In genomic region chr14:92645841-92646478, GRCh38 we compare ENCODE assay signal across 11 cellular contexts.
DNase-seq lines count a peak whose midpoint lies in the region; ATAC-seq, FAIRE-seq and TF ChIP-seq lines count a peak whose summit lies in the region.
"Had no signal": no experiment of that assay in that cellular context is flagged by ENCODE, and none has a peak within 500 bp of the region (broad histone marks: within the 10 kb centered on the region; RNA-seq: fewer than 3 reads in every experiment).

No MANE protein-coding gene starts in this region.

- peaks cover 71% of the 10 kb centered on the region for H3K4me1 Mint-ChIP-seq in CD14-positive monocyte
- peaks cover 49 to 72% (median 58%) of the 10 kb centered on the region in 7 donors for H3K4me1 Mint-ChIP-seq in naive thymus-derived CD4-positive, alpha-beta T cell

- intact Hi-C loops in CD14-positive monocyte (cut with micrococcal nuclease): loop anchor here (2.0 to 5.0 kb wide), 2 partner anchors 15 to 34 kb away; no protein-coding TSS in a partner anchor
- intact Hi-C loops in naive thymus-derived CD4-positive, alpha-beta T cell (cut with micrococcal nuclease): no loop called here
- intact Hi-C loops in pancreas (cut with DNase I): no loop called here

- peak overlapping the region in 1 of 2 donors; percentile 39 for H3K4me3 Mint-ChIP-seq in CD14-positive monocyte
- H3K4me3 Mint-ChIP-seq in naive thymus-derived CD4-positive, alpha-beta T cell: peak overlapping the region in 9 of 10 donors; percentile 33 to 100 (median 83)

- ATAC-seq in naive thymus-derived CD4-positive, alpha-beta T cell: no peak
- ATAC-seq in pancreas (no peak), GM21367 (IDR thresholded peaks at IDR 0.05; ENCODE audit: unreplicated experiment) (no peak), GM19395 (IDR thresholded peaks at IDR 0.05; ENCODE audit: unreplicated experiment) (no peak)
- ATAC-seq: heart left ventricle had no signal

- H3K9me3 Mint-ChIP-seq in CD14-positive monocyte: peaks cover 0 to 7% (median 0%) of the 10 kb centered on the region in 7 donors
- peaks cover 0 to 5% (median 0%) of the 10 kb centered on the region in 11 donors for H3K9me3 Mint-ChIP-seq in naive thymus-derived CD4-positive, alpha-beta T cell

- in situ Hi-C loops in astrocyte of the spinal cord (cut with HindIII; ENCODE audit: low sequenced_read_pairs): no loop called here

- DNase-seq in CD14-positive monocyte (ENCODE audit: low spot score): no peak
- peak; percentile 34 for DNase-seq in LHCN-M2 (ENCODE audit: low read depth)
- peak; percentile 25 for DNase-seq in astrocyte of the spinal cord (ENCODE audit: low read depth, low spot score)
- no peak for DNase-seq in naive thymus-derived CD4-positive, alpha-beta T cell
- DNase-seq in pancreas: no peak
- no peak for DNase-seq in NK-92 treated with Interleukin-12 subunit alpha and Interleukin-12 subunit beta, amount 100 ng/mL, for 24 hours (lab: John Stamatoyannopoulos, UW)
- DNase-seq: heart left ventricle, NCI-H187 treated with DMSO at 0.1 percent for 48 hours, occipital lobe had no signal

- POLR2A ChIA-PET in naive thymus-derived CD4-positive, alpha-beta T cell (lab: Charles Lee): interaction anchor here (0.6 to 20.6 kb wide), 8 partner anchors 8 to 647 kb away, joined by 3 to 341 read pairs (median 4); no protein-coding TSS in a partner anchor

- CTCF ChIA-PET in naive thymus-derived CD4-positive, alpha-beta T cell (lab: Charles Lee): interaction anchor here (1.2 to 1.3 kb wide), 2 partner anchors 11 to 33 kb away, joined by 3 to 5 read pairs; no protein-coding TSS in a partner anchor

- no peaks in the 10 kb centered on the region for H3K27me3 ChIP-seq in naive thymus-derived CD4-positive, alpha-beta T cell (ENCODE audit: control insufficient read depth in 2 of 2, insufficient read depth in 2 of 2, low read length in 2 of 2)
- H3K27me3 ChIP-seq in pancreas: no peaks in the 10 kb centered on the region
- H3K27me3 ChIP-seq: heart left ventricle had no signal

- WGBS in pancreas, 2 donors: 80 to 83% methylated on average over 13 of the region's 13 CpGs

- FAIRE-seq in pancreas (lab: Jason Lieb, UNC): no peak

- H3K27me3 Mint-ChIP-seq in CD14-positive monocyte (ENCODE audit: low read depth in 3 of 3): peaks cover 0 to 4% (median 0%) of the 10 kb centered on the region in 3 donors
- H3K27me3 Mint-ChIP-seq in naive thymus-derived CD4-positive, alpha-beta T cell: no peaks in the 10 kb centered on the region

- H3K27ac ChIP-seq in naive thymus-derived CD4-positive, alpha-beta T cell (ENCODE audit: low read depth, low read length): peak overlapping the region; percentile 90
- H3K27ac ChIP-seq in pancreas: no peak overlapping the region

- no peak overlapping the region for H3K4me3 ChIP-seq in astrocyte of the spinal cord (ENCODE audit: low read depth, low read length)
- H3K4me3 ChIP-seq in naive thymus-derived CD4-positive, alpha-beta T cell (ENCODE audit: low read length): no peak overlapping the region
- H3K4me3 ChIP-seq in pancreas: no peak overlapping the region
- H3K4me3 ChIP-seq: heart left ventricle had no signal

- H3K36me3 ChIP-seq in naive thymus-derived CD4-positive, alpha-beta T cell (ENCODE audit: control insufficient read depth in 2 of 3, insufficient read depth in 3 of 3, low read length in 3 of 3): peaks cover 0 to 2% (median 0%) of the 10 kb centered on the region in 3 experiments
- H3K36me3 ChIP-seq in pancreas: no peaks in the 10 kb centered on the region

- H3K36me3 Mint-ChIP-seq in CD14-positive monocyte: peaks cover 58 to 75% of the 10 kb centered on the region in 2 donors
- H3K36me3 Mint-ChIP-seq in naive thymus-derived CD4-positive, alpha-beta T cell: peaks cover 0 to 25% (median 0%) of the 10 kb centered on the region in 5 donors

- H3K4me1 ChIP-seq in naive thymus-derived CD4-positive, alpha-beta T cell (ENCODE audit: control insufficient read depth in 2 of 2, insufficient read depth in 2 of 2, low read length in 2 of 2): peaks cover 23 to 63% of the 10 kb centered on the region in 2 donors
- H3K4me1 ChIP-seq in pancreas: no peaks in the 10 kb centered on the region

- H3K9me3 ChIP-seq in naive thymus-derived CD4-positive, alpha-beta T cell (ENCODE audit: control insufficient read depth in 2 of 3, low read length in 3 of 3): no peaks in the 10 kb centered on the region
- H3K9me3 ChIP-seq in pancreas: no peaks in the 10 kb centered on the region

- TF ChIP-seq CTCF in CD14-positive monocyte (IDR thresholded peaks at IDR 0.05) (no peak), astrocyte of the spinal cord (IDR thresholded peaks at IDR 0.05; ENCODE audit: low read depth, low read length) (no peak), pancreas (IDR thresholded peaks at IDR 0.05) (no peak)

- peak overlapping the region; percentile 94 to 100 (median 100) for H3K27ac Mint-ChIP-seq in CD14-positive monocyte
- peak overlapping the region; percentile 56 to 100 (median 98) for H3K27ac Mint-ChIP-seq in naive thymus-derived CD4-positive, alpha-beta T cell

Comparison
In these comparisons a context has a peak if more than half of its experiments do, and no peak if none do; other contexts are left out.
1. DNase-seq: peak in LHCN-M2 (single experiment) and astrocyte of the spinal cord (single experiment); none in CD14-positive monocyte (single experiment), naive thymus-derived CD4-positive, alpha-beta T cell (0 of 9), pancreas (0 of 6) and NK-92 treated with Interleukin-12 subunit alpha and Interleukin-12 subunit beta, amount 100 ng/mL, for 24 hours (single experiment).
2. intact Hi-C loops: an anchor here in CD14-positive monocyte (2.0 to 5.0 kb wide); none called in naive thymus-derived CD4-positive, alpha-beta T cell and pancreas.